ENCODE assay signal across 8 cellular contexts in the genomic region with DNA sequence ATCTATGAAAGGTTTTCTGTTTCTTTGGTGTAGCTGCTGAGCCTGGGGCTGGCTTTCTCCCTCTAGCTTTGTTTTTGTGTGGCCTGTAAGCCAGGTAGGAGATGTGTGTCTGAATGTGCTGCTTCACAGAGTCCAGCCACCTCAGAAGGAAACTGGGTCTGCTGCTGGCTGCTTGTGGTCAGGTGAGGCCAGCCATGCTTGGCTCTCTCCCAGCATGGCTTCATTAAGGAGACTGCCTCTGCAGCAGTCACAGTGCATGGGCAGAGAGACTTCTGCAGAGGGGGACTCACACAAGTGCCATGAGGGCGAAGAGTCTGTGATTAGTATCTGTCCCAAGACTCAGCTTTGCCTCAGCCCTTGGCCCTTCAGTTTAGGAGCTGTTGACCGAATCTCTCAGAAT. TPM values are rescaled to one million over a fixed set of nuclear protein-coding genes. Genes with fewer than 3 reads are reported as not detected.
DNase-seq lines count a peak whose midpoint lies in the region; ATAC-seq and TF ChIP-seq lines count a peak whose summit lies in the region.

No MANE protein-coding gene starts in this region.

- H2AFZ ChIP-seq in mammary epithelial cell (ENCODE audit: low read depth, low read length) = peak overlapping the region; percentile 24

- H3K79me2 ChIP-seq in mammary epithelial cell (ENCODE audit: insufficient read depth, low read length) = peaks cover 66% of the 10 kb centered on the region

- H3K4me3 ChIP-seq in BE2C (ENCODE audit: low read depth, low read length) = no peak overlapping the region
- H3K4me3 ChIP-seq in mammary epithelial cell (replicated peaks in 1 of 3; ENCODE audit: insufficient read depth in 1 of 3, low read depth in 2 of 3, low read length in 3 of 3) = no peak overlapping the region
- no peak overlapping the region for H3K4me3 ChIP-seq in psoas muscle

- 23% methylated on average over 1 of the region's 2 CpGs for WGBS in mammary epithelial cell (ENCODE audit: low coverage, missing lambda C conversion rate)
- WGBS in psoas muscle, 3 donors = 27 to 40% (median 38%) methylated on average over 2 of the region's 2 CpGs

- in situ Hi-C loops in mammary epithelial cell (cut with MboI; ENCODE audit: low sequenced_read_pairs in 2 of 2) = no loop called here

- H3K36me3 ChIP-seq in BE2C = no peaks in the 10 kb centered on the region
- no peaks in the 10 kb centered on the region for H3K36me3 ChIP-seq in mammary epithelial cell (ENCODE audit: insufficient read depth, low read length)
- H3K36me3 ChIP-seq in psoas muscle (ENCODE audit: insufficient read depth in 1 of 2, low read depth in 1 of 2) = no peaks in the 10 kb centered on the region

- CTCF ChIA-PET in mammary epithelial cell (lab: Charles Lee; ENCODE audit: low non-redundant PET) = no interaction called here

- H3K27ac ChIP-seq in mammary epithelial cell (ENCODE audit: insufficient read depth, low read depth, low read length) (peak overlapping the region; percentile 18), psoas muscle (peak overlapping the region; percentile 40)

- dilution Hi-C loops in mammary epithelial cell (cut with HindIII; ENCODE audit: low sequenced_read_pairs) = no loop called here

- H3K4me1 ChIP-seq in BE2C (no peaks in the 10 kb centered on the region), mammary epithelial cell (ENCODE audit: insufficient read depth, low read length) (peaks cover 36% of the 10 kb centered on the region), psoas muscle (peaks cover 43% of the 10 kb centered on the region)

- BruUV-seq in mammary epithelial cell (replicated peaks; lab: Mats Ljungman, UMichigan) = no TSS peak

- ATAC-seq in GM19438 (IDR thresholded peaks at IDR 0.05; ENCODE audit: low read depth, unreplicated experiment) (peak; percentile 76), HG03432 (IDR thresholded peaks at IDR 0.05; ENCODE audit: unreplicated experiment) (peak; percentile 89), psoas muscle (peak; percentile 55 to 76 (median 64))

- H3K9me3 ChIP-seq in BE2C (no peaks in the 10 kb centered on the region), mammary epithelial cell (replicated peaks; ENCODE audit: insufficient read depth, low read length) (no peaks in the 10 kb centered on the region), psoas muscle (no peaks in the 10 kb centered on the region)

- DNase-seq in BE2C = peak; percentile 12
- peak; percentile 58 for DNase-seq in mammary epithelial cell
- no peak for DNase-seq in psoas muscle
- DNase-seq in putamen (ENCODE audit: low spot score) = no peak
- no peak for DNase-seq in COLO829 (ENCODE audit: low spot score)
- DNase-seq in occipital lobe (lab: John Stamatoyannopoulos, UW) = no peak

- no peak for TF ChIP-seq CTCF in BE2C (IDR thresholded peaks at IDR 0.05; ENCODE audit: low read depth, low read length)
- TF ChIP-seq CTCF in mammary epithelial cell (conservative IDR thresholded peaks at IDR 0.05 in 1 of 2, IDR thresholded peaks at IDR 0.05 in 1 of 2; ENCODE audit: extremely low read depth in 1 of 2, insufficient read depth in 1 of 2, low read depth in 1 of 2, low read length in 2 of 2) = no peak
- TF ChIP-seq CTCF in psoas muscle (IDR thresholded peaks at IDR 0.05) = no peak

- peak overlapping the region; percentile 50 for H3K4me2 ChIP-seq in mammary epithelial cell (ENCODE audit: insufficient read depth, low read depth, low read length)

- H4K20me1 ChIP-seq in mammary epithelial cell (ENCODE audit: insufficient read depth, low read length) = no peaks in the 10 kb centered on the region

- intact Hi-C loops in mammary epithelial cell (cut with micrococcal nuclease) (loop anchor here (5.0 kb wide), 1 partner anchor 283 kb away; no protein-coding TSS in a partner anchor), psoas muscle (cut with DNase I) (loop anchor here in 1 of 2 donors (5.0 kb wide), 1 partner anchor 33 kb away; no protein-coding TSS in a partner anchor)

- H3K27me3 ChIP-seq in BE2C = no peaks in the 10 kb centered on the region
- H3K27me3 ChIP-seq in mammary epithelial cell (ENCODE audit: insufficient read depth, low read length) = no peaks in the 10 kb centered on the region
- H3K27me3 ChIP-seq in psoas muscle (ENCODE audit: insufficient read depth in 3 of 3, low read length in 2 of 3) = no peaks in the 10 kb centered on the region

- no peak overlapping the region for H3K9ac ChIP-seq in mammary epithelial cell (ENCODE audit: insufficient read depth, low read length)

RNA-seq across cellular contexts. Expression of a gene that starts 50.6 kb away (rescaled TPM):
- 3.6 TPM for polyA plus RNA-seq in BE2C (2012; ENCODE audit: insufficient read depth, insufficient read length, low read depth)
- total RNA-seq in mammary epithelial cell (10 to 100 TPM; 54.4 to 97.4 TPM), psoas muscle (10 to 100 TPM; 12.8 to 18.3 (median 15.7) TPM), occipital lobe (69.7 TPM)
- polyA plus RNA-seq in mammary epithelial cell (17.9 TPM), psoas muscle (10 to 100 TPM in 1 of 3 donors, 1 to 10 TPM in 2; 4.2 to 10.3 (median 7.1) TPM)
- 33.9 TPM for polyA minus RNA-seq in mammary epithelial cell

Comparison
In these comparisons a context has a peak if more than half of its experiments do, and no peak if none do; other contexts are left out.
1. DNase-seq: peak in BE2C (single experiment) and mammary epithelial cell (single experiment); none in psoas muscle (0 of 2), putamen (single experiment), COLO829 (single experiment) and occipital lobe (single experiment).
2. Peak in every context shown above with its lines, with median percentiles within 50 percentile points of each other: ATAC-seq.